10 cellular contexts compared by ENCODE assay signal in the genomic region with DNA sequence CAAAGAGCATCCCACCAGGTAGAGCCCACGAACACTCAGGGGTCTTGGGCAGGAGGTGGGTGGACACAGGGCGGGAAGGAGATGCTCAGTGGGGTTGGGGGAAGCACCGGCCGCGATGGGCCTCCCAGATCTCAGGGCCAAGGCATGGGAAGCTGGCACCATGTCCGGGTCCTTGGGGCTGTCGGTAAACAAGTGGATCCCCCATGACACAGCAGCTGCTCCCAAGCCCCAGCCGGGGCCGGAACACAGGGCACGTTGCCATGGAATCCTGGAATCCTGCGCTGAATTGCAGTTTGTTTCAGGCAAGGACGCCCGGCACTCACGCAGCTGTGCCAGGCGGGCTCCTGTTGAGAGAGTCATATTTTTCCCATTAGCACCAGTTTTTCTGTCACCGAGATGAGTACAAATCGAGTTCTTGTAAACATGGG. TPM values are rescaled to one million over a fixed set of nuclear protein-coding genes. Genes with fewer than 3 reads are reported as not detected.
DNase-seq lines count a peak whose midpoint lies in the region; ATAC-seq and TF ChIP-seq lines count a peak whose summit lies in the region.
"Had no signal": no experiment of that assay in that cellular context is flagged by ENCODE, and none has a peak within 500 bp of the region (broad histone marks: within the 10 kb centered on the region; RNA-seq: fewer than 3 reads in every experiment).

No MANE protein-coding gene starts in this region.

- 87 to 90% methylated on average over 15 to 17 of the region's 17 CpGs for WGBS in endodermal cell (ENCODE audit: insufficient coverage in 1 of 2, insufficient read length in 1 of 2), 2 experiments

- peak overlapping the region; percentile 70 for H3K27ac Mint-ChIP-seq in endodermal cell

- DNase-seq in DMS53 (lab: John Stamatoyannopoulos, UW), result peak; percentile 92
- peak; percentile 95 to 97 for DNase-seq in NCI-H446 (lab: John Stamatoyannopoulos, UW)
- no peak for DNase-seq in endodermal cell
- DNase-seq in pons (ENCODE audit: low spot score), result peak; percentile 77
- no peak for DNase-seq in activated effector memory CD4-positive, alpha-beta T cell treated with Interleukin-2 at 50 U/mL for 16 hours
- DNase-seq: heart left ventricle, NCI-H526 had no signal

- no peak for TF ChIP-seq CTCF in endodermal cell (conservative IDR thresholded peaks at IDR 0.05)

- H3K4me1 Mint-ChIP-seq in endodermal cell, result no peaks in the 10 kb centered on the region

- H3K36me3 Mint-ChIP-seq in endodermal cell (ENCODE audit: low read depth), result peaks cover 13% of the 10 kb centered on the region

- H3K9me3 Mint-ChIP-seq in endodermal cell, result no peaks in the 10 kb centered on the region

- no peaks in the 10 kb centered on the region for H3K27me3 Mint-ChIP-seq in endodermal cell (ENCODE audit: insufficient read depth)

- no peak for ATAC-seq in HG03159 (IDR thresholded peaks at IDR 0.05; ENCODE audit: unreplicated experiment)
- no peak for ATAC-seq in HG03521 (IDR thresholded peaks at IDR 0.05; ENCODE audit: unreplicated experiment)
- ATAC-seq in HG02981 (IDR thresholded peaks at IDR 0.05; ENCODE audit: unreplicated experiment), result no peak

- H3K36me3 ChIP-seq in endodermal cell (ENCODE audit: control insufficient read depth, insufficient read depth, low read length), result no peaks in the 10 kb centered on the region

- no peak overlapping the region for H3K4me3 Mint-ChIP-seq in endodermal cell

- H3K9me3 ChIP-seq in endodermal cell (ENCODE audit: control insufficient read depth, low read length), result no peaks in the 10 kb centered on the region
- H3K9me3 ChIP-seq: heart left ventricle had no signal

- H3K4me3 ChIP-seq in endodermal cell (ENCODE audit: low read length), result no peak overlapping the region

- no peaks in the 10 kb centered on the region for H3K27me3 ChIP-seq in endodermal cell (ENCODE audit: control insufficient read depth, insufficient read depth, low read length, poor library complexity, severe bottlenecking)

- no peak overlapping the region for H3K9ac ChIP-seq in endodermal cell (ENCODE audit: extremely low read depth, low read length, poor library complexity, severe bottlenecking)

- peak overlapping the region; percentile 55 for H3K27ac ChIP-seq in endodermal cell (ENCODE audit: low read depth, low read length)

- no peaks in the 10 kb centered on the region for H3K4me1 ChIP-seq in endodermal cell (ENCODE audit: control insufficient read depth, insufficient read depth, low read length)

RNA-seq across cellular contexts. Expression of a gene that starts 23.0 kb away (rescaled TPM):
- total RNA-seq in endodermal cell, result 10 to 100 TPM; 28.4 to 32.5 TPM
- 23.4 TPM for polyA plus RNA-seq in endodermal cell (2013, experiment 1 of 2)
- polyA plus RNA-seq in endodermal cell (2013, experiment 2 of 2), result 20.2 TPM

Comparison
In these comparisons a context has a peak if more than half of its experiments do, and no peak if none do; other contexts are left out.
1. DNase-seq: peak in DMS53 (single experiment), NCI-H446 (2 of 2) and pons (single experiment); none in endodermal cell (single experiment) and activated effector memory CD4-positive, alpha-beta T cell treated with Interleukin-2 at 50 U/mL for 16 hours (single experiment).